8 cellular contexts compared by ENCODE assay signal in genomic region chr10:133261726-133262325, GRCh38. TPM values are rescaled to one million over a fixed set of nuclear protein-coding genes. Genes with fewer than 3 reads are reported as not detected.
DNase-seq lines count a peak whose midpoint lies in the region; ATAC-seq and TF ChIP-seq lines count a peak whose summit lies in the region.

No MANE protein-coding gene starts in this region.

- H3K4me3 Mint-ChIP-seq in Caco-2 (ENCODE audit: unreplicated experiment) (peak overlapping the region; percentile 64), neural crest cell (peak overlapping the region; percentile 83)

- peaks cover 28% of the 10 kb centered on the region for H3K4me1 ChIP-seq in Caco-2
- H3K4me1 ChIP-seq in RWPE2 (ENCODE audit: insufficient read depth, poor library complexity, severe bottlenecking), result peaks cover 40% of the 10 kb centered on the region
- H3K4me1 ChIP-seq in subcutaneous abdominal adipose tissue (ENCODE audit: control insufficient read depth in 5 of 5, insufficient read depth in 5 of 5, low read length in 5 of 5), result peaks cover 6 to 80% (median 69%) of the 10 kb centered on the region in 5 donors

- peaks cover 18% of the 10 kb centered on the region for H3K4me1 Mint-ChIP-seq in Caco-2 (ENCODE audit: low read depth, unreplicated experiment)
- H3K4me1 Mint-ChIP-seq in neural crest cell, result peaks cover 9% of the 10 kb centered on the region

- intact Hi-C loops in Caco-2 (cut with micrococcal nuclease; ENCODE audit: unreplicated experiment), result loop anchor here (5.0 kb wide), 1 partner anchor 45 kb away; the partner anchor contains the start of genes TUBGCP2 and ZNF511

- H3K27me3 ChIP-seq in Caco-2 (replicated peaks; ENCODE audit: control insufficient read depth, insufficient read depth, low read length), result no peaks in the 10 kb centered on the region
- no peaks in the 10 kb centered on the region for H3K27me3 ChIP-seq in HL-60 (ENCODE audit: insufficient read depth, poor library complexity, severe bottlenecking)
- H3K27me3 ChIP-seq in RWPE2 (ENCODE audit: insufficient read depth, poor library complexity, severe bottlenecking), result no peaks in the 10 kb centered on the region
- H3K27me3 ChIP-seq in subcutaneous abdominal adipose tissue (ENCODE audit: control insufficient read depth in 5 of 5, insufficient read depth in 4 of 5, low read length in 5 of 5), result no peaks in the 10 kb centered on the region

- H3K36me3 ChIP-seq in Caco-2 (ENCODE audit: control insufficient read depth, insufficient read depth, low read length) (no peaks in the 10 kb centered on the region), RWPE2 (ENCODE audit: low read depth) (no peaks in the 10 kb centered on the region), subcutaneous abdominal adipose tissue (ENCODE audit: control insufficient read depth in 5 of 5, insufficient read depth in 5 of 5, low read length in 5 of 5) (no peaks in the 10 kb centered on the region)

- H3K27ac ChIP-seq in HL-60 (replicated peaks), result peak overlapping the region; percentile 62
- H3K27ac ChIP-seq in RWPE2 (ENCODE audit: poor library complexity, severe bottlenecking), result peak overlapping the region; percentile 76
- peak overlapping the region; percentile 37 for H3K27ac ChIP-seq in subcutaneous abdominal adipose tissue (ENCODE audit: low read depth, low read length)

- ATAC-seq in GM19467 (IDR thresholded peaks at IDR 0.05; ENCODE audit: unreplicated experiment), result peak; percentile 33
- ATAC-seq in RWPE2 (ENCODE audit: low read depth), result peak; percentile 18; the same call in 1 of the 3 replicates

- no TSS peak for BruUV-seq in Caco-2 (replicated peaks; lab: Mats Ljungman, UMichigan)

- peak overlapping the region in 4 of 5 donors; percentile 16 to 77 (median 51) for H3K9ac ChIP-seq in subcutaneous abdominal adipose tissue (ENCODE audit: low read length in 5 of 5)

- no peak overlapping the region for H3K27ac Mint-ChIP-seq in Caco-2 (ENCODE audit: unreplicated experiment)
- H3K27ac Mint-ChIP-seq in neural crest cell (ENCODE audit: unreplicated experiment), result no peak overlapping the region

- DNase-seq in Caco-2, result peak; percentile 90 to 91
- DNase-seq in HL-60 (ENCODE audit: low read depth in 1 of 2, low spot score in 1 of 2), result peak; percentile 65 to 77
- DNase-seq in RWPE2 (ENCODE audit: low spot score), result no peak
- peak; percentile 93 for DNase-seq in activated effector memory CD4-positive, alpha-beta T cell treated with anti-CD3 and anti-CD28 coated beads, Interleukin-2, amount 50 U/mL, for 16 hours
- peak; percentile 30 for DNase-seq in fibroblast of the conjunctiva (ENCODE audit: low read depth)
- DNase-seq in neural crest cell (ENCODE audit: low read depth, low spot score), result peak; percentile 70

- H3K36me3 Mint-ChIP-seq in Caco-2 (ENCODE audit: insufficient read depth, unreplicated experiment), result peaks cover 11% of the 10 kb centered on the region
- no peaks in the 10 kb centered on the region for H3K36me3 Mint-ChIP-seq in neural crest cell (ENCODE audit: low read depth)

- H3K9me3 ChIP-seq in Caco-2, result no peaks in the 10 kb centered on the region
- no peaks in the 10 kb centered on the region for H3K9me3 ChIP-seq in RWPE2 (ENCODE audit: severe bottlenecking)
- H3K9me3 ChIP-seq in subcutaneous abdominal adipose tissue (ENCODE audit: control insufficient read depth in 5 of 5, low read length in 5 of 5), result no peaks in the 10 kb centered on the region

- POLR2A ChIA-PET in Caco-2 (lab: Charles Lee), result no interaction called here

- CTCF ChIA-PET in Caco-2 (lab: Charles Lee), result interaction anchor here (0.6 to 1.1 kb wide), 2 partner anchors 10 to 16 kb away, joined by 3 to 5 read pairs; no protein-coding TSS in a partner anchor

- H3K4me3 ChIP-seq in Caco-2 (ENCODE audit: low read depth, low read length) (peak overlapping the region; percentile 47), HL-60 (replicated peaks; ENCODE audit: insufficient read depth, low read length) (peak overlapping the region; percentile 39), RWPE2 (ENCODE audit: severe bottlenecking) (peak overlapping the region; percentile 88), subcutaneous abdominal adipose tissue (ENCODE audit: low read depth in 1 of 5, low read length in 5 of 5) (peak overlapping the region; percentile 53 to 74 (median 61))

- TF ChIP-seq CTCF in Caco-2 (IDR thresholded peaks at IDR 0.05; ENCODE audit: insufficient read depth in 1 of 2, low read depth in 1 of 2, low read length in 1 of 2, severe bottlenecking in 1 of 2, unreplicated experiment in 1 of 2) (no peak), HL-60 (IDR thresholded peaks at IDR 0.05; ENCODE audit: insufficient read depth, low read length) (no peak), RWPE2 (IDR thresholded peaks at IDR 0.05; ENCODE audit: poor library complexity, severe bottlenecking) (no peak), neural crest cell (conservative IDR thresholded peaks at IDR 0.05) (no peak)

- no peaks in the 10 kb centered on the region for H3K9me3 Mint-ChIP-seq in Caco-2 (ENCODE audit: unreplicated experiment)
- H3K9me3 Mint-ChIP-seq in neural crest cell, result no peaks in the 10 kb centered on the region

- H3K27me3 Mint-ChIP-seq in Caco-2 (ENCODE audit: insufficient read depth, unreplicated experiment) (no peaks in the 10 kb centered on the region), neural crest cell (ENCODE audit: low read depth) (peaks cover 44% of the 10 kb centered on the region)

RNA-seq across cellular contexts. Expression of gene ADAM8, which starts 14.8 kb away (rescaled TPM):
- total RNA-seq in Caco-2 (2022) (13.4 and 16.8 TPM in 2 replicates), neural crest cell (3.6 and 4.5 TPM in 2 replicates)

RNA-seq across cellular contexts. Expression of gene VENTX, which starts 24.2 kb away (rescaled TPM):
- total RNA-seq in Caco-2 (2022) (0.12 TPM in 1 of 2 replicates, not detected in the other), neural crest cell (not detected in 2 replicates)

RNA-seq across cellular contexts. Expression of gene UTF1, which starts 31.8 kb away (rescaled TPM):
- total RNA-seq in Caco-2 (2022) (not detected in 2 replicates), neural crest cell (not detected in 2 replicates)

RNA-seq across cellular contexts. Expression of gene TUBGCP2, which starts 46.8 kb away (rescaled TPM):
- total RNA-seq in Caco-2 (2022) (92.2 and 93.3 TPM in 2 replicates), neural crest cell (70.0 and 72.0 TPM in 2 replicates)

RNA-seq across cellular contexts. Expression of gene ZNF511, which starts 46.9 kb away (rescaled TPM):
- total RNA-seq in Caco-2 (2022) (98.5 and 112 TPM in 2 replicates), neural crest cell (62.7 and 75.6 TPM in 2 replicates)
